In genomic region chr4:134708026-134708425, GRCh38 we compare ENCODE assay signal across 23 cellular contexts.
"Had no signal": no experiment of that assay in that cellular context is flagged by ENCODE, and none has a peak within 500 bp of the region (broad histone marks: within the 10 kb centered on the region; RNA-seq: fewer than 3 reads in every experiment).

No MANE protein-coding gene starts in this region.

- H3K27me3 ChIP-seq: esophagus squamous epithelium, heart left ventricle, pancreas, right lobe of liver, suprapubic skin, thyroid gland had no signal

- DNase-seq: cortex of kidney; effector memory CD4-positive, alpha-beta T cell; esophagus squamous epithelium; foreskin melanocyte; heart left ventricle; hippocampal formation; left colon; left ventricle myocardium superior; mesenchymal stem cell; midbrain; occipital lobe; pancreas; right lobe of liver; stimulated activated CD4-positive, alpha-beta T cell treated with anti-CD3 and anti-CD28 coated beads, Interleukin-4, amount 100 ng/mL, for 1 hour; stimulated activated CD8-positive, alpha-beta memory T cell treated with anti-CD3 and anti-CD28 coated beads, Interleukin-4, amount 100 ng/mL, for 48 hours; stimulated activated naive CD8-positive, alpha-beta T cell treated with anti-CD3 and anti-CD28 coated beads, Interleukin-15, Interleukin-2, amounts not matched to agents 100 U/mL and 50 U/mL, for 24 hours had no signal

- H3K27ac ChIP-seq: esophagus squamous epithelium, heart left ventricle, pancreas, right lobe of liver, suprapubic skin, thyroid gland had no signal

- H3K4me1 Mint-ChIP-seq: nephron; stimulated activated effector memory CD8-positive, alpha-beta T cell treated with anti-CD3 and anti-CD28 coated beads, Interleukin-12 subunit alpha, Interleukin-12 subunit beta, amount 100 ng/mL, for 72 hours had no signal

- H3K4me1 ChIP-seq: esophagus squamous epithelium, heart left ventricle, pancreas, right lobe of liver, suprapubic skin had no signal

- H3K4me3 ChIP-seq: esophagus squamous epithelium, heart left ventricle, lung, pancreas, right lobe of liver, suprapubic skin, thyroid gland had no signal

- H3K27me3 Mint-ChIP-seq: progenitor cell of endocrine pancreas, type B pancreatic cell had no signal

- H3K27ac Mint-ChIP-seq: nephron; progenitor cell of endocrine pancreas; stimulated activated effector memory CD8-positive, alpha-beta T cell treated with anti-CD3 and anti-CD28 coated beads, Interleukin-12 subunit alpha, Interleukin-12 subunit beta, amount 100 ng/mL, for 72 hours; type B pancreatic cell had no signal

- H3K4me3 Mint-ChIP-seq: nephron; stimulated activated effector memory CD8-positive, alpha-beta T cell treated with anti-CD3 and anti-CD28 coated beads, Interleukin-12 subunit alpha, Interleukin-12 subunit beta, amount 100 ng/mL, for 72 hours; type B pancreatic cell had no signal

- H3K36me3 Mint-ChIP-seq: stimulated activated effector memory CD8-positive, alpha-beta T cell treated with anti-CD3 and anti-CD28 coated beads, Interleukin-12 subunit alpha, Interleukin-12 subunit beta, amount 100 ng/mL, for 72 hours; type B pancreatic cell had no signal

- H3K36me3 ChIP-seq: esophagus squamous epithelium, heart left ventricle, pancreas, right lobe of liver, suprapubic skin, thyroid gland had no signal

- H3K9me3 ChIP-seq: esophagus squamous epithelium, pancreas, right lobe of liver, suprapubic skin, thyroid gland had no signal
